In the genomic region with DNA sequence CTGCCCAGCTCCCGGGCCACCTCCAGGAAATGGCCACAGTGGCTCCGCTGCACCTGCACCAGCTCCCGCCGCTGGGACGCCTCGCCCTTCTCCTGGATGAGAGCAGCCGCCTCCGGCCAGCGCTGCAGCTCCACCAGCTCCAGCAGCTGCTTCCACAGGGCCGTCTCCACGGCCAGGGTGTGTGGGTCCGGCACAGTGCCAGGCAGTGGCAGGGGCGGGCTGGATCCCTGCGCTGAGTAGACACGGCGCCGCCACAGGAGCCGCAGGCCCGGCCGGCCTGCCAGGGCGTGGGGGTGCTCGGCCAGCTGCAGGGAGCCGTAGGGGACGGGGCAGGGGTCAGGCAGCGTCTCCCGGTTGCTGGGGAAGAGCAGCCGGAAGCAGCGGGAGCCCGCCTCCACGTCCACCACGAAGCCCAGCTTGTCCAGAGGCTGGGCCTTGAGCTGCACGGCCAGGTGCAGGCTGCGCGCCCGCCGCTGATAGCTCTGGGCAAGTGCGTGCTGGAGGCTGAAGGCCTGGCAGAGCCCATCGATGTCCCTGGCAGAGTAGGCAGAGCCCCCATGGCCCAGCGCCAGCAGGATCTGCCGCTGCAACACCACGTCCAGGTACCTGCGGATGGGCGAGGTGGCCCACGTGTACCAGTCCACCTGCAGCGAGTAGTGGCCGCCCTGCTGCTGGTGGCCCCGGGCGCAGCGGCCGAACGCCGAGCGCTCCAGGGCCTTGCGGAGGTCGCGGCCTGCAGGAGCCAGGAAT, we compare ENCODE assay signal across 1 cellular context.
TF ChIP-seq lines count a peak whose summit lies in the region.

No MANE protein-coding gene starts in this region.

TF ChIP-seq in K562, 482 proteins besides CTCF, POLR2A, EP300 and RAD21:
- TF ChIP-seq ZNF445 (CRISPR knock-in tag; IDR thresholded peaks at IDR 0.05; ENCODE audit: low read depth) (no peak), POLR2G (IDR thresholded peaks at IDR 0.05; ENCODE audit: low read depth, low read length) (0 out of 2 replicates have a peak, but pooled peaks have one; percentile 14), CREBBP (IDR thresholded peaks at IDR 0.05; ENCODE audit: low read depth, low read length) (no peak)
